Comparison of ENCODE assay signal across 9 cellular contexts in the genomic region with DNA sequence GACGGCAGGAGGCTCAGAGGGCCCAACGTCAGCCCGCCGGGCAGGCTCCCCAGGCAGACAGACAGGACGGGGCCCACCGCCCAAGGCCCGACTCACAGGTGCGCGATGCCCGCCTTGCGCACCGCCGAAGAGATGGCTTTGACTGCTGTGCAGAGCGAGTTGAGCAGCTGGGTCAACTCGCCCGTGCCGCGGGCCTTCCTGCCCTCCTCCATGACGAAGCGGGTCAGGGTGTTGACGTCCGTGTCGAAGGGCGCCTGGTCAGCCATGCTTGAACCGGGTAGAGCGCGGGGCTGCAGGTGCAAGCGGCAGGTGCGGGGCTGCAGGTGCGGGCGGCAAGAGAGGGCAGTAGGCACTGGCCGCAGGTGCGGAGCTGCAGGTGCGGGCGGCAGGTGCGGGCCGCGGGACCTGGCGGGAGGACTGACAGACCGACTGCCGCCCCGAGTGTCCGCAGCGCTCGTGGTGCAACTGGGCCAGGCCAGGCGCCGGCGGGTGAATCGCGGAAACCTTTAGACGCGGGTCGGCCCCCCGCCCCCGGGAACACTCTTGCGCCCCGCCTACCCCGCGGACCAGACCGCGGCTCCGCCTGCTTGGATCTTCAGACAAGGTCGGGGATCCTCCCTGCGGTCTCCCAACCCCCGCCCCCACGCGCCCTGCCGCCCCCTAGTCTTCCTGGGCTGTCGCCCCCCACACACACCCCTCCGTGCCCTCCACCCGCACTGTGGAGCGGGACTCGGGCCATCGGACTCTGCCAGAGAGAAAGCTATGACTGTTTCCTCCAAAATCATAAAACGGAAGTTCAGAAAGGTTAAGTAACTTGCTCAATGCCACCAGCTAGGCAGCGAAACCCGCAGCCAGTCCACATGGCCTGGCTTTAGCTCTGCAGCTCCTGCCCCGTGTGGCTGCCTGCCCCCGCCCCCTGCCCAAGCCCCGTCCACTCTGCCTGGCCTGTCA. TPM values are rescaled to one million over a fixed set of nuclear protein-coding genes. Genes with fewer than 3 reads are reported as not detected.
A peak's percentile ranks its signal among the peaks of the same experiment; 100 is the strongest.
DNase-seq lines count a peak whose midpoint lies in the region; ATAC-seq lines count a peak whose summit lies in the region.
"Had no signal": no experiment of that assay in that cellular context is flagged by ENCODE, and none has a peak within 500 bp of the region (broad histone marks: within the 10 kb centered on the region; RNA-seq: fewer than 3 reads in every experiment).

A gene (minus strand): TSS at position 474 of the 951 bp plus-strand sequence. CDS start 208 bp downstream, at position 266.

- no peak within 1 kb of the TSS for H2BK120ac ChIP-seq in trophoblast cell (ENCODE audit: insufficient read depth, low read length, poor library complexity)

- no peak within 1 kb of the TSS for H3K27ac ChIP-seq in trophoblast cell (ENCODE audit: low read depth, low read length)

- H3K36me3 ChIP-seq in trophoblast cell (ENCODE audit: control insufficient read depth in 1 of 2, insufficient read depth in 2 of 2, low read length in 2 of 2): no peaks in the 10 kb centered on the region

- H2BK5ac ChIP-seq in trophoblast cell (ENCODE audit: low read depth, low read length, poor library complexity): no peak within 1 kb of the TSS

- H3K4me2 ChIP-seq in trophoblast cell (ENCODE audit: low read length): peak within 1 kb of the TSS; percentile 44

- no peak within 1 kb of the TSS for H3K18ac ChIP-seq in trophoblast cell (ENCODE audit: low read length)

- H2AK5ac ChIP-seq in trophoblast cell (ENCODE audit: low read length): no peak within 1 kb of the TSS

- peaks cover 10 to 13% of the 10 kb centered on the region in 2 experiments for H3K4me1 ChIP-seq in trophoblast cell (ENCODE audit: control insufficient read depth in 1 of 2, insufficient read depth in 2 of 2, low read length in 2 of 2)

- H3K14ac ChIP-seq in trophoblast cell (ENCODE audit: low read length): no peak within 1 kb of the TSS

- no peaks in the 10 kb centered on the region for H3K9me3 ChIP-seq in trophoblast cell (ENCODE audit: insufficient read depth, low read depth, low read length)

- H3K79me1 ChIP-seq in trophoblast cell (ENCODE audit: low read length): peaks cover 3% of the 10 kb centered on the region

- no peak within 1 kb of the TSS for H3K23ac ChIP-seq in trophoblast cell (ENCODE audit: low read length)

- no CpG with 5 or more reads among the region's 80 CpGs for WGBS in trophoblast cell (ENCODE audit: extremely low coverage, insufficient coverage, insufficient read length)

- no peak within 1 kb of the TSS for H4K8ac ChIP-seq in trophoblast cell (ENCODE audit: low read depth, low read length)

- intact Hi-C loops in Right ventricle myocardium superior (cut with DNase I): no loop called here

- DNase-seq in NCI-H774 (lab: John Stamatoyannopoulos, UW): peak; percentile 57
- DNase-seq in activated gamma-delta T cell treated with Interleukin-2 at 50 U/mL for 16 hours: peak; percentile 29
- DNase-seq in Right ventricle myocardium superior: peak; percentile 68
- peak; percentile 74 to 75 for DNase-seq in trophoblast cell
- no peak for DNase-seq in globus pallidus (ENCODE audit: low spot score)

- no peak within 1 kb of the TSS for H2AFZ ChIP-seq in trophoblast cell (ENCODE audit: insufficient read depth, low read length, poor library complexity)

- H3K27me3 ChIP-seq in trophoblast cell (ENCODE audit: insufficient read depth, low read length): peaks cover 37% of the 10 kb centered on the region

- no peak within 1 kb of the TSS for H3K4ac ChIP-seq in trophoblast cell (ENCODE audit: low read depth, low read length)

- H4K91ac ChIP-seq in trophoblast cell (ENCODE audit: low read depth, low read length): no peak within 1 kb of the TSS

- peak; percentile 67 for ATAC-seq in GM19463 (IDR thresholded peaks at IDR 0.05; ENCODE audit: unreplicated experiment)
- ATAC-seq in Right ventricle myocardium superior (ENCODE audit: poor library complexity): peak; percentile 73
- ATAC-seq in HG03135 (IDR thresholded peaks at IDR 0.05; ENCODE audit: unreplicated experiment): no peak

- H4K12ac ChIP-seq in trophoblast cell (ENCODE audit: low read depth, low read length): no peak within 1 kb of the TSS

- H3K79me2 ChIP-seq in trophoblast cell (ENCODE audit: control insufficient read depth, insufficient read depth, low read length, poor library complexity): no peaks in the 10 kb centered on the region

- H2BK12ac ChIP-seq in trophoblast cell (ENCODE audit: low read length): no peak within 1 kb of the TSS

- no peak within 1 kb of the TSS for H3K9ac ChIP-seq in trophoblast cell (ENCODE audit: low read length)

- peak within 1 kb of the TSS; percentile 47 for H3K4me3 ChIP-seq in trophoblast cell (ENCODE audit: low read depth, low read length)

RNA-seq across cellular contexts. Expression of the gene that starts here (rescaled TPM):
- 1.1 TPM for total RNA-seq in Right ventricle myocardium superior
- polyA plus RNA-seq in trophoblast cell (2013): 0.22 and 0.28 TPM in 2 replicates
- total RNA-seq: T-helper 2 cell treated with Interferon-gamma antibody and Interleukin-4, amounts not matched to agents 100 ng/mL and 5 ng/mL, for 36 hours; temporal lobe had no signal
